In the genomic region with DNA sequence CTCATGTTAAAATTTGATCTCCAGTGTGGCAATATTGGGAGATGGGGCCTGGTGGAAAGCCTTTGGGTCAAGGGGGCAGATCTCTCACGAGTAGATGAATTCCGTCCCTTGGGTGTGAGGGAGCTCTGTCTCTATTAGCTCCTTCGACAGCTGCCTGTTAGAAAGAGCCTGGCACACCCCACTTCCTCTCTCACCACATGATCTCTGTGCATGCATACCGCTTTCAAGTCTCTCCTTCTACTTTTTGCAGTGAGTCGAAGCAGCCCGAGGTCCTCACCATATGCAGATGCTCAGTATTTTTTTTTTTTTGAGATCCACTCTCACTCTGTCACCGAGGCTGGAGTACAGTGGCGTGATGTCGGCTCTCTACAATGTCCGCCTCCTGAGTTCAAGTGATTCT, we compare ENCODE assay signal across 19 cellular contexts.
"Had no signal": no experiment of that assay in that cellular context is flagged by ENCODE, and none has a peak within 500 bp of the region (broad histone marks: within the 10 kb centered on the region; RNA-seq: fewer than 3 reads in every experiment).

No MANE protein-coding gene starts in this region.

- H3K4me3 Mint-ChIP-seq: activated CD4-positive, alpha-beta T cell treated with anti-CD3 and anti-CD28 coated beads for 36 hours; immature natural killer cell; nephron had no signal

- DNase-seq: activated CD4-positive, alpha-beta T cell treated with anti-CD3 and anti-CD28 coated beads for 36 hours; activated CD4-positive, alpha-beta T cell treated with anti-CD3 and anti-CD28 coated beads, Interleukin-2, amount 50 U/mL, for 48 hours; activated gamma-delta T cell; dermis blood vessel endothelial cell; effector memory CD4-positive, alpha-beta T cell; immature natural killer cell; left cardiac atrium; midbrain; stimulated activated naive CD4-positive, alpha-beta T cell; substantia nigra; SW 1271; T-helper 2 cell; trophoblast cell had no signal

- H3K4me3 ChIP-seq: esophagus muscularis mucosa, gastroesophageal sphincter had no signal

- H3K4me1 Mint-ChIP-seq: activated CD4-positive, alpha-beta T cell treated with anti-CD3 and anti-CD28 coated beads for 36 hours; immature natural killer cell had no signal

- H3K79me2 ChIP-seq: parathyroid adenoma had no signal

- ATAC-seq: activated CD4-positive, alpha-beta T cell treated with anti-CD3 and anti-CD28 coated beads for 36 hours; activated naive CD4-positive, alpha-beta T cell treated with anti-CD3 and anti-CD28 coated beads, Interleukin-2, amount 50 U/mL, for 72 hours; gastroesophageal sphincter; left cardiac atrium had no signal

- H3K9ac ChIP-seq: parathyroid adenoma had no signal

- H3K27ac Mint-ChIP-seq: activated CD4-positive, alpha-beta T cell treated with anti-CD3 and anti-CD28 coated beads for 36 hours; activated naive CD4-positive, alpha-beta T cell treated with anti-CD3 and anti-CD28 coated beads, Interleukin-2, amount 50 U/mL, for 72 hours; immature natural killer cell; nephron had no signal

- H2AFZ ChIP-seq: parathyroid adenoma had no signal

- H3K9me3 Mint-ChIP-seq: activated naive CD4-positive, alpha-beta T cell treated with anti-CD3 and anti-CD28 coated beads, Interleukin-2, amount 50 U/mL, for 72 hours; immature natural killer cell had no signal

- H3K27me3 ChIP-seq: gastroesophageal sphincter had no signal

- H3K36me3 ChIP-seq: esophagus muscularis mucosa, gastroesophageal sphincter had no signal

- FAIRE-seq: endothelial cell of umbilical vein had no signal

- H3K27ac ChIP-seq: esophagus muscularis mucosa, gastroesophageal sphincter, parathyroid adenoma had no signal

- H3K36me3 Mint-ChIP-seq: activated naive CD4-positive, alpha-beta T cell treated with anti-CD3 and anti-CD28 coated beads, Interleukin-2, amount 50 U/mL, for 72 hours; immature natural killer cell had no signal
